8 cellular contexts compared by ENCODE assay signal in the genomic region with DNA sequence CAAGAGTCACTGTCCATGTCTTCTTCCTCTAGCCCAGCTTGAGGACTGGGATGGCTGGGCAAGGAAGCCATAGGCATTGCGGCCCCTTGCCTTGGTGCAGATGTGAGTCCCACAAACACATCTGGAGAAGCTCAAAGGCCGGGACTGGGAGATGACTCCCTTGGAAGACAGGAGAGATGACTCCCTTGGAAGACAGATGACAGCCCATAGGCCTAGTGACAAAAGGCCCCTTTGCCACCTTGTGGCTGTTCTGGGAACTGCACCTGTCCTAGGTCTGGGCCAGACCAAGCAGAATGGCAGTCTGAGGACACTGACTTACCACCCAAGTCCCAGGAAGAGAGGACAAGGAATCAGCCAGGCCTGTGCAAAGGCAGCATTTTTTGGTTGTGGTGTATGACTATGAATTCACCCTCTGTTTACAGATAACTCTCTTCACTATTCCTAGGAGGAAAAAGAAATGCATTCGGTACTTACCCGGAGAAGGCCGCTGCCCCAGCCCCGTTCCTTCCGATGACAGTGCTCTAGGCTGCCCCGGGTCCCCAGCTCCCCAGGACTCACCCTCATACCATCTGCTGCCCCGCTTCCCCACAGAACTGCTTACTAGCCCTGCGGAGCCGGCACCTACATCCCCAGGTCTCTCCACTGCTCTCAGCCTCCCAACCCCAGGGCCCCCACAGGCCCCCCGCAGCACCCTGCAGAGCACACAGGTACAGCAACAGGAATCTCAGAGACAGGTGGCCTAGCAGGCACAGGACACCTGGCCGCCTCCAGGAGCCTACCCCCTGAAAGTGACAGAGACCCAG. TPM values are rescaled to one million over a fixed set of nuclear protein-coding genes. Genes with fewer than 3 reads are reported as not detected.
A peak's percentile ranks its signal among the peaks of the same experiment; 100 is the strongest.
DNase-seq lines count a peak whose midpoint lies in the region; ATAC-seq, FAIRE-seq and TF ChIP-seq lines count a peak whose summit lies in the region.

No MANE protein-coding gene starts in this region.

- peak; percentile 54 for ATAC-seq in GM18907 (IDR thresholded peaks at IDR 0.05; ENCODE audit: unreplicated experiment)

- DNase-seq in BJ (ENCODE audit: low read depth) (no peak), SKM-1 treated with dmso at 0.1 percent for 144 hours (lab: John Stamatoyannopoulos, UW; ENCODE audit: unreplicated experiment) (peak; percentile 38), head of caudate nucleus (peak; percentile 45 to 95 (median 87)), posterior cingulate gyrus (peak; percentile 76 to 97 (median 86)), urothelium cell line (ENCODE audit: low spot score) (peak; percentile 62)
- DNase-seq in activated naive CD4-positive, alpha-beta T cell treated with anti-CD3 and anti-CD28 coated beads, Interleukin-2, amount 50 U/mL, for 16 hours: peak; percentile 83

- POLR2A ChIA-PET in BJ (lab: Charles Lee): no interaction called here

- TF ChIP-seq EP300 in Ishikawa (IDR thresholded peaks at IDR 0.05; ENCODE audit: borderline replicate concordance): no peak

- no peaks in the 10 kb centered on the region for H3K27me3 ChIP-seq in BJ (ENCODE audit: control insufficient read depth, insufficient read depth, low read length)

- CTCF ChIA-PET in BJ (lab: Yijun Ruan, JAX): interaction anchor here (0.6 to 17.5 kb wide), 20 partner anchors 8 to 121 kb away, joined by 3 to 381 read pairs (median 4); a partner anchor contains a TSS

- TF ChIP-seq RAD21 in Ishikawa (IDR thresholded peaks at IDR 0.05; ENCODE audit: low read depth): peak; percentile 55

- peaks cover 8% of the 10 kb centered on the region for H3K36me3 ChIP-seq in BJ (ENCODE audit: control insufficient read depth, insufficient read depth, low read length)

- TF ChIP-seq CTCF in BJ (IDR thresholded peaks at IDR 0.05; ENCODE audit: insufficient read depth, low read depth, low read length): peak; percentile 95

- intact Hi-C loops in head of caudate nucleus (cut with DNase I) (no loop called here), posterior cingulate gyrus (cut with DNase I) (loop anchor here (1.0 kb wide), 1 partner anchor 107 kb away; no protein-coding TSS in a partner anchor)

- H3K4me3 ChIP-seq in BJ (ENCODE audit: low read depth, low read length): no peak overlapping the region

- no peak for FAIRE-seq in urothelium cell line (lab: Jason Lieb, UNC)

TF ChIP-seq in Ishikawa, 13 proteins besides CTCF, POLR2A, EP300 and RAD21:
- no peak for TF ChIP-seq TAF1 (IDR thresholded peaks at IDR 0.05; ENCODE audit: low read depth)
- TF ChIP-seq ZBTB7A (IDR thresholded peaks at IDR 0.05; ENCODE audit: low read depth): no peak
- TF ChIP-seq CREB1 (IDR thresholded peaks at IDR 0.05; ENCODE audit: low read depth): no peak
- TF ChIP-seq EGR1 (IDR thresholded peaks at IDR 0.05): no peak
- no peak for TF ChIP-seq CEBPB (IDR thresholded peaks at IDR 0.05)
- no peak for TF ChIP-seq YY1 (IDR thresholded peaks at IDR 0.05; ENCODE audit: low read depth)
- TF ChIP-seq TCF12 (IDR thresholded peaks at IDR 0.05; ENCODE audit: low read depth): no peak
- TF ChIP-seq, protein P1, sequence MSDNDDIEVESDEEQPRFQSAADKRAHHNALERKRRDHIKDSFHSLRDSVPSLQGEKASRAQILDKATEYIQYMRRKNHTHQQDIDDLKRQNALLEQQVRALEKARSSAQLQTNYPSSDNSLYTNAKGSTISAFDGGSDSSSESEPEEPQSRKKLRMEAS (IDR thresholded peaks at IDR 0.05): no peak
- TF ChIP-seq, protein P2, sequence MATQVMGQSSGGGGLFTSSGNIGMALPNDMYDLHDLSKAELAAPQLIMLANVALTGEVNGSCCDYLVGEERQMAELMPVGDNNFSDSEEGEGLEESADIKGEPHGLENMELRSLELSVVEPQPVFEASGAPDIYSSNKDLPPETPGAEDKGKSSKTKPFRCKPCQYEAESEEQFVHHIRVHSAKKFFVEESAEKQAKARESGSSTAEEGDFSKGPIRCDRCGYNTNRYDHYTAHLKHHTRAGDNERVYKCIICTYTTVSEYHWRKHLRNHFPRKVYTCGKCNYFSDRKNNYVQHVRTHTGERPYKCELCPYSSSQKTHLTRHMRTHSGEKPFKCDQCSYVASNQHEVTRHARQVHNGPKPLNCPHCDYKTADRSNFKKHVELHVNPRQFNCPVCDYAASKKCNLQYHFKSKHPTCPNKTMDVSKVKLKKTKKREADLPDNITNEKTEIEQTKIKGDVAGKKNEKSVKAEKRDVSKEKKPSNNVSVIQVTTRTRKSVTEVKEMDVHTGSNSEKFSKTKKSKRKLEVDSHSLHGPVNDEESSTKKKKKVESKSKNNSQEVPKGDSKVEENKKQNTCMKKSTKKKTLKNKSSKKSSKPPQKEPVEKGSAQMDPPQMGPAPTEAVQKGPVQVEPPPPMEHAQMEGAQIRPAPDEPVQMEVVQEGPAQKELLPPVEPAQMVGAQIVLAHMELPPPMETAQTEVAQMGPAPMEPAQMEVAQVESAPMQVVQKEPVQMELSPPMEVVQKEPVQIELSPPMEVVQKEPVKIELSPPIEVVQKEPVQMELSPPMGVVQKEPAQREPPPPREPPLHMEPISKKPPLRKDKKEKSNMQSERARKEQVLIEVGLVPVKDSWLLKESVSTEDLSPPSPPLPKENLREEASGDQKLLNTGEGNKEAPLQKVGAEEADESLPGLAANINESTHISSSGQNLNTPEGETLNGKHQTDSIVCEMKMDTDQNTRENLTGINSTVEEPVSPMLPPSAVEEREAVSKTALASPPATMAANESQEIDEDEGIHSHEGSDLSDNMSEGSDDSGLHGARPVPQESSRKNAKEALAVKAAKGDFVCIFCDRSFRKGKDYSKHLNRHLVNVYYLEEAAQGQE (IDR thresholded peaks at IDR 0.05; ENCODE audit: low read depth): no peak
- TF ChIP-seq TEAD4 (IDR thresholded peaks at IDR 0.05): no peak
- TF ChIP-seq FOXM1 (IDR thresholded peaks at IDR 0.05; ENCODE audit: borderline replicate concordance, low read depth): no peak
- TF ChIP-seq, protein P3, sequence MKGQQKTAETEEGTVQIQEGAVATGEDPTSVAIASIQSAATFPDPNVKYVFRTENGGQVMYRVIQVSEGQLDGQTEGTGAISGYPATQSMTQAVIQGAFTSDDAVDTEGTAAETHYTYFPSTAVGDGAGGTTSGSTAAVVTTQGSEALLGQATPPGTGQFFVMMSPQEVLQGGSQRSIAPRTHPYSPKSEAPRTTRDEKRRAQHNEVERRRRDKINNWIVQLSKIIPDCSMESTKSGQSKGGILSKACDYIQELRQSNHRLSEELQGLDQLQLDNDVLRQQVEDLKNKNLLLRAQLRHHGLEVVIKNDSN (IDR thresholded peaks at IDR 0.05): no peak
- no peak for TF ChIP-seq NFIC (IDR thresholded peaks at IDR 0.05)

RNA-seq across cellular contexts. Expression of a gene that starts 30.8 kb away (rescaled TPM):
- 183 and 496 TPM in 2 replicates for polyA plus RNA-seq in BJ (2011; rRNA removed)
- 61.2 and 62.3 TPM in 2 replicates for polyA minus RNA-seq in BJ (2011; rRNA and poly(A)+ RNA removed)

RNA-seq across cellular contexts. Expression of a gene that starts 31.5 kb away (rescaled TPM):
- polyA plus RNA-seq in BJ (2011; rRNA removed): 0.78 and 0.86 TPM in 2 replicates
- polyA minus RNA-seq in BJ (2011; rRNA and poly(A)+ RNA removed): 1.7 and 3.7 TPM in 2 replicates
